18 cellular contexts compared by ENCODE assay signal in genomic region chr16:58187657-58188430, GRCh38. TPM values are rescaled to one million over a fixed set of nuclear protein-coding genes. Genes with fewer than 3 reads are reported as not detected.
DNase-seq lines count a peak whose midpoint lies in the region; ATAC-seq and TF ChIP-seq lines count a peak whose summit lies in the region.
"Had no signal": no experiment of that assay in that cellular context is flagged by ENCODE, and none has a peak within 500 bp of the region (broad histone marks: within the 10 kb centered on the region; RNA-seq: fewer than 3 reads in every experiment).

No MANE protein-coding gene starts in this region.

- H3K27me3 ChIP-seq in left ventricle myocardium inferior (ENCODE audit: low read depth) (no peaks in the 10 kb centered on the region), psoas muscle (ENCODE audit: insufficient read depth in 3 of 3, low read length in 2 of 3) (no peaks in the 10 kb centered on the region), neural progenitor cell (no peaks in the 10 kb centered on the region)
- H3K27me3 ChIP-seq: ascending aorta had no signal

- intact Hi-C loops in left ventricle myocardium inferior (cut with micrococcal nuclease): no loop called here
- intact Hi-C loops in psoas muscle (cut with DNase I): no loop called here

- no peaks in the 10 kb centered on the region for H3K9me3 Mint-ChIP-seq in activated naive CD8-positive, alpha-beta T cell treated with anti-CD3 and anti-CD28 coated beads, Interleukin-2, amount 50 U/mL, for 24 hours
- H3K9me3 Mint-ChIP-seq in neural progenitor cell: no peaks in the 10 kb centered on the region
- H3K9me3 Mint-ChIP-seq: CD8-positive, alpha-beta memory T cell; stimulated activated naive CD8-positive, alpha-beta T cell treated with anti-CD3 and anti-CD28 coated beads, Interleukin-15, Interleukin-2, amounts not matched to agents 100 ng/mL and 50 ng/mL, for 24 hours; type B pancreatic cell had no signal

- H3K9me3 ChIP-seq in left ventricle myocardium inferior (replicated peaks) (no peaks in the 10 kb centered on the region), psoas muscle (no peaks in the 10 kb centered on the region), neural progenitor cell (ENCODE audit: low read depth) (no peaks in the 10 kb centered on the region)
- H3K9me3 ChIP-seq: ascending aorta had no signal

- TF ChIP-seq CTCF in left ventricle myocardium inferior (IDR thresholded peaks at IDR 0.05; ENCODE audit: borderline replicate concordance) (no peak), psoas muscle (IDR thresholded peaks at IDR 0.05) (no peak), neural progenitor cell (IDR thresholded peaks at IDR 0.05) (no peak)

- H3K9ac ChIP-seq in neural progenitor cell: no peak overlapping the region

- no peak for ATAC-seq in activated naive CD8-positive, alpha-beta T cell treated with anti-CD3 and anti-CD28 coated beads, Interleukin-2, amount 50 U/mL, for 24 hours
- peak; percentile 88 to 96 (median 94) for ATAC-seq in psoas muscle
- ATAC-seq: activated CD4-positive, alpha-beta T cell treated with anti-CD3 and anti-CD28 coated beads for 36 hours had no signal

- H3K4me3 ChIP-seq in left ventricle myocardium inferior (no peak overlapping the region), psoas muscle (no peak overlapping the region), neural progenitor cell (no peak overlapping the region)
- H3K4me3 ChIP-seq: ascending aorta had no signal

- H3K27ac Mint-ChIP-seq in activated naive CD8-positive, alpha-beta T cell treated with anti-CD3 and anti-CD28 coated beads, Interleukin-2, amount 50 U/mL, for 24 hours: peak overlapping the region; percentile 60
- no peak overlapping the region for H3K27ac Mint-ChIP-seq in neural progenitor cell
- H3K27ac Mint-ChIP-seq: type B pancreatic cell had no signal

- no peak overlapping the region for H3K4me2 ChIP-seq in neural progenitor cell

- H3K36me3 ChIP-seq in left ventricle myocardium inferior (peaks cover 85% of the 10 kb centered on the region), psoas muscle (ENCODE audit: insufficient read depth in 1 of 2, low read depth in 1 of 2) (peaks cover 13 to 82% of the 10 kb centered on the region in 2 donors), neural progenitor cell (peaks cover 25% of the 10 kb centered on the region)

- no peak overlapping the region for H3K4me3 Mint-ChIP-seq in activated naive CD8-positive, alpha-beta T cell treated with anti-CD3 and anti-CD28 coated beads, Interleukin-2, amount 50 U/mL, for 24 hours
- H3K4me3 Mint-ChIP-seq in neural progenitor cell: no peak overlapping the region
- H3K4me3 Mint-ChIP-seq: activated CD4-positive, alpha-beta T cell treated with anti-CD3 and anti-CD28 coated beads for 36 hours; CD8-positive, alpha-beta memory T cell; stimulated activated naive CD8-positive, alpha-beta T cell treated with anti-CD3 and anti-CD28 coated beads, Interleukin-15, Interleukin-2, amounts not matched to agents 100 ng/mL and 50 ng/mL, for 24 hours; type B pancreatic cell had no signal

- peaks cover 39% of the 10 kb centered on the region for H3K4me1 Mint-ChIP-seq in activated naive CD8-positive, alpha-beta T cell treated with anti-CD3 and anti-CD28 coated beads, Interleukin-2, amount 50 U/mL, for 24 hours
- no peaks in the 10 kb centered on the region for H3K4me1 Mint-ChIP-seq in neural progenitor cell

- no peaks in the 10 kb centered on the region for H3K27me3 Mint-ChIP-seq in activated naive CD8-positive, alpha-beta T cell treated with anti-CD3 and anti-CD28 coated beads, Interleukin-2, amount 50 U/mL, for 24 hours
- peaks cover 2% of the 10 kb centered on the region for H3K27me3 Mint-ChIP-seq in neural progenitor cell (ENCODE audit: insufficient read depth, low read depth)
- H3K27me3 Mint-ChIP-seq: activated CD4-positive, alpha-beta T cell treated with anti-CD3 and anti-CD28 coated beads for 36 hours; CD8-positive, alpha-beta memory T cell; stimulated activated naive CD8-positive, alpha-beta T cell treated with anti-CD3 and anti-CD28 coated beads, Interleukin-15, Interleukin-2, amounts not matched to agents 100 ng/mL and 50 ng/mL, for 24 hours; type B pancreatic cell had no signal

- 38 to 46% (median 40%) methylated on average over 10 of the region's 10 CpGs for WGBS in psoas muscle, 3 donors

- DNase-seq in NCI-H2171 treated with DMSO at 0.1 percent for 48 hours (lab: John Stamatoyannopoulos, UW): peak; percentile 81
- DNase-seq in activated naive CD8-positive, alpha-beta T cell treated with anti-CD3 and anti-CD28 coated beads, Interleukin-2, amount 50 U/mL, for 24 hours: no peak
- no peak for DNase-seq in left ventricle myocardium inferior
- DNase-seq in psoas muscle: peak; percentile 48 to 72
- DNase-seq in SIG-M5 (lab: John Stamatoyannopoulos, UW): no peak
- DNase-seq in neural progenitor cell (ENCODE audit: low spot score): no peak
- no peak for DNase-seq in DMS79 treated with DMSO at 0.1 percent for 48 hours (lab: John Stamatoyannopoulos, UW)
- DNase-seq: activated CD4-positive, alpha-beta T cell treated with anti-CD3 and anti-CD28 coated beads for 36 hours; activated effector memory CD4-positive, alpha-beta T cell treated with Interleukin-2 at 50 U/mL for 16 hours; AML-193; CD8-positive, alpha-beta memory T cell; DMS53; NCI-H1092; NCI-H1930; NCI-H524 treated with DMSO at 0.1 percent for 48 hours had no signal

- H3K27ac ChIP-seq in left ventricle myocardium inferior (replicated peaks): peak overlapping the region; percentile 42
- H3K27ac ChIP-seq in psoas muscle: peak overlapping the region; percentile 71
- H3K27ac ChIP-seq in neural progenitor cell: no peak overlapping the region
- H3K27ac ChIP-seq: ascending aorta had no signal

- H3K4me1 ChIP-seq in left ventricle myocardium inferior (peaks cover 29% of the 10 kb centered on the region), psoas muscle (peaks cover 25% of the 10 kb centered on the region), neural progenitor cell (no peaks in the 10 kb centered on the region)
- H3K4me1 ChIP-seq: ascending aorta had no signal

- no peak overlapping the region for H2AFZ ChIP-seq in neural progenitor cell (replicated peaks)

- no peaks in the 10 kb centered on the region for H3F3A ChIP-seq in neural progenitor cell (ENCODE audit: low read depth)

- H3K79me2 ChIP-seq in neural progenitor cell (ENCODE audit: low read depth): peaks cover 37% of the 10 kb centered on the region

- H3K36me3 Mint-ChIP-seq in activated naive CD8-positive, alpha-beta T cell treated with anti-CD3 and anti-CD28 coated beads, Interleukin-2, amount 50 U/mL, for 24 hours (ENCODE audit: low read depth): peaks cover 82% of the 10 kb centered on the region
- peaks cover 36% of the 10 kb centered on the region for H3K36me3 Mint-ChIP-seq in neural progenitor cell

- peaks cover 29% of the 10 kb centered on the region for H4K20me1 ChIP-seq in neural progenitor cell (ENCODE audit: low read depth)

RNA-seq across cellular contexts. Expression of gene CSNK2A2, which starts 10.1 kb away (rescaled TPM):
- total RNA-seq in left ventricle myocardium inferior: 31.5 TPM
- 10 to 100 TPM; 40.7 to 47.0 (median 43.6) TPM for total RNA-seq in psoas muscle
- 10 to 100 TPM; 27.1 to 42.7 (median 32.4) TPM for polyA plus RNA-seq in psoas muscle
- total RNA-seq in neural progenitor cell (ENCODE audit: low replicate concordance): 69.7 and 81.6 TPM in 2 replicates

RNA-seq across cellular contexts. Expression of gene CFAP20, which starts 58.7 kb away (rescaled TPM):
- total RNA-seq in left ventricle myocardium inferior (34.5 TPM), psoas muscle (10 to 100 TPM in 1 of 4 donors, 1 to 10 TPM in 3; 5.6 to 11.5 (median 8.6) TPM), neural progenitor cell (ENCODE audit: low replicate concordance) (93.6 and 93.8 TPM in 2 replicates)
- polyA plus RNA-seq in psoas muscle: 10 to 100 TPM in 2 of 3 donors, 1 to 10 TPM in 1; 7.0 to 22.0 (median 15.4) TPM

Comparison
In these comparisons a context has a peak if more than half of its experiments do, and no peak if none do; other contexts are left out.
1. DNase-seq: peak in NCI-H2171 treated with DMSO at 0.1 percent for 48 hours (single experiment) and psoas muscle (2 of 2); none in activated naive CD8-positive, alpha-beta T cell treated with anti-CD3 and anti-CD28 coated beads, Interleukin-2, amount 50 U/mL, for 24 hours (single experiment), left ventricle myocardium inferior (single experiment), SIG-M5 (single experiment), neural progenitor cell (single experiment) and DMS79 treated with DMSO at 0.1 percent for 48 hours (single experiment).